Comparison of ENCODE assay signal across 1 cellular context in genomic region chr9:128412120-128412790, GRCh38.
TF ChIP-seq lines count a peak whose summit lies in the region.

No MANE protein-coding gene starts in this region.

TF ChIP-seq in endothelial cell of umbilical vein, 7 proteins besides CTCF, POLR2A, EP300 and RAD21:
- TF ChIP-seq POLR2AphosphoS5 (IDR thresholded peaks at IDR 0.05; ENCODE audit: insufficient read depth, low read depth, low read length): no peak
- no peak for TF ChIP-seq GATA2 (IDR thresholded peaks at IDR 0.05; ENCODE audit: insufficient read depth, insufficient read length, low read depth, low read length)
- no peak for TF ChIP-seq FOS (IDR thresholded peaks at IDR 0.05; ENCODE audit: borderline replicate concordance, insufficient read depth, low read length)
TF ChIP-seq in endothelial cell of umbilical vein: peak in this region for 0.
